In the genomic region with DNA sequence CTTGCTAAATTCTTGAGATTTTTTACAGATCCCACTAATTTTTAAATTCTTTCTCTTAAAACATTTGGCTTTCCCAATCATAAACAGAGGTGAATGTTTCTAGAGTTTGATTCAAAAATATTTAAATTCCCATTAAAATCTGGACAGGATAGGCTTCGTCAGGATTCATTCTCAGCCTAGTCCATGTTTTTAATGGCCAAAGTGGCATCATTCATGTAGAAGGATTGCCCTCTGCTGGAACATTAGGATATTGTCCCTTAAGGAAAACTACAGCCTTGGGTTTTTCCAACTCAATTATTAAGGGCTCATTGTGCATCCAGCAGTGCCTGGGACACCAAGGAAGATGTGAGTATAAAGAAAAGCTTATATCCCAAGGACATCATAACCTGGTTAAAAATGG, we compare ENCODE assay signal across 8 cellular contexts.
A peak's percentile ranks its signal among the peaks of the same experiment; 100 is the strongest.
DNase-seq lines count a peak whose midpoint lies in the region; TF ChIP-seq lines count a peak whose summit lies in the region.

No MANE protein-coding gene starts in this region.

- H3K9me2 ChIP-seq in Karpas-422 (replicated peaks; ENCODE audit: insufficient read depth, low read length) = no peaks in the 10 kb centered on the region

- DNase-seq in DMS53 (lab: John Stamatoyannopoulos, UW) (peak; percentile 74), Karpas-422 (peak; percentile 76), RWPE1 (ENCODE audit: low spot score) (peak; percentile 53), fibroblast of pulmonary artery (ENCODE audit: low read depth) (peak; percentile 79), progenitor cell of endocrine pancreas (ENCODE audit: low spot score, unreplicated experiment) (no peak), posterior vena cava (ENCODE audit: low spot score) (no peak), KG1 (lab: John Stamatoyannopoulos, UW) (no peak), occipital lobe (lab: John Stamatoyannopoulos, UW) (no peak)

- no peaks in the 10 kb centered on the region; the same call in 1 of the 2 replicates for H3K36me3 ChIP-seq in Karpas-422 (ENCODE audit: insufficient read depth, low read length)

- peak; percentile 76 for TF ChIP-seq CTCF in RWPE1 (conservative IDR thresholded peaks at IDR 0.05; ENCODE audit: low read depth)
- TF ChIP-seq CTCF in fibroblast of pulmonary artery (IDR thresholded peaks at IDR 0.05; ENCODE audit: low read length, missing control alignments) = peak; percentile 68
- peak; percentile 79 for TF ChIP-seq CTCF in progenitor cell of endocrine pancreas (IDR thresholded peaks at IDR 0.05; ENCODE audit: unreplicated experiment)

- H3K4me1 Mint-ChIP-seq in progenitor cell of endocrine pancreas (ENCODE audit: low read depth) = peaks cover 13% of the 10 kb centered on the region

- H3K27me3 Mint-ChIP-seq in progenitor cell of endocrine pancreas = no peaks in the 10 kb centered on the region

- H3K4me2 ChIP-seq in Karpas-422 (ENCODE audit: low read depth, low read length, poor library complexity, severe bottlenecking) = no peak overlapping the region

- POLR2A ChIA-PET in RWPE1 (lab: Yijun Ruan, JAX; ENCODE audit: low non-redundant PET) = no interaction called here

- H3K36me3 Mint-ChIP-seq in progenitor cell of endocrine pancreas (ENCODE audit: insufficient read depth) = peaks cover 2% of the 10 kb centered on the region

- H3K9ac ChIP-seq in Karpas-422 (ENCODE audit: low read length) = no peak overlapping the region

- no peaks in the 10 kb centered on the region for H3K9me3 ChIP-seq in Karpas-422 (ENCODE audit: low read length)

- intact Hi-C loops in posterior vena cava (cut with DNase I) = loop anchor here (5.0 to 10.0 kb wide), 2 partner anchors 65 to 462 kb away; a partner anchor contains a TSS

- no peak overlapping the region for H3K4me3 ChIP-seq in Karpas-422 (ENCODE audit: low read length)
- no peak overlapping the region for H3K4me3 ChIP-seq in fibroblast of pulmonary artery (replicated peaks; ENCODE audit: low read depth, low read length)

- no peak overlapping the region for H3K4me3 Mint-ChIP-seq in progenitor cell of endocrine pancreas (ENCODE audit: low read depth)

- no peaks in the 10 kb centered on the region for H3K27me3 ChIP-seq in Karpas-422 (ENCODE audit: low read length)

- H3K4me1 ChIP-seq in Karpas-422 (ENCODE audit: low read length) = peaks cover 30% of the 10 kb centered on the region

- H3K9me3 Mint-ChIP-seq in progenitor cell of endocrine pancreas (ENCODE audit: low read depth) = peaks cover 4% of the 10 kb centered on the region

- H3K27ac ChIP-seq in Karpas-422 (ENCODE audit: low read length) (no peak overlapping the region), RWPE1 (no peak overlapping the region)

- CTCF ChIA-PET in RWPE1 (lab: Yijun Ruan, JAX) = interaction anchor here (0.6 to 1.1 kb wide), 4 partner anchors 37 to 701 kb away, joined by 3 read pairs; no protein-coding TSS in a partner anchor

- no peaks in the 10 kb centered on the region for H3K79me2 ChIP-seq in Karpas-422 (ENCODE audit: low read length)

- no peak overlapping the region for H3K27ac Mint-ChIP-seq in progenitor cell of endocrine pancreas

- no peak overlapping the region for H2AFZ ChIP-seq in Karpas-422 (ENCODE audit: low read length)

- no peaks in the 10 kb centered on the region for H4K20me1 ChIP-seq in Karpas-422 (ENCODE audit: insufficient read depth, low read depth, low read length)

Comparison
In these comparisons a context has a peak if more than half of its experiments do, and no peak if none do; other contexts are left out.
1. DNase-seq: peak in DMS53 (single experiment), Karpas-422 (single experiment), RWPE1 (single experiment) and fibroblast of pulmonary artery (single experiment); none in progenitor cell of endocrine pancreas (single experiment), posterior vena cava (single experiment), KG1 (single experiment) and occipital lobe (single experiment).
2. Peak in every context shown above with its lines, with median percentiles within 50 percentile points of each other: CTCF ChIP-seq.